Comparison of ENCODE assay signal across 21 cellular contexts in genomic region chrX:110397353-110397752, GRCh38. TPM values are rescaled to one million over a fixed set of nuclear protein-coding genes. Genes with fewer than 3 reads are reported as not detected.
DNase-seq lines count a peak whose midpoint lies in the region; ATAC-seq, FAIRE-seq and TF ChIP-seq lines count a peak whose summit lies in the region.
"Had no signal": no experiment of that assay in that cellular context is flagged by ENCODE, and none has a peak within 500 bp of the region (broad histone marks: within the 10 kb centered on the region; RNA-seq: fewer than 3 reads in every experiment).

No MANE protein-coding gene starts in this region.

- H3K36me3 ChIP-seq in PC-9 (ENCODE audit: low read depth): no peaks in the 10 kb centered on the region
- H3K36me3 ChIP-seq in endodermal cell (ENCODE audit: control insufficient read depth, insufficient read depth, low read length): no peaks in the 10 kb centered on the region
- H3K36me3 ChIP-seq: BLaER1 treated with 17β-estradiol and CSF1 and Interleukin-3, amounts not matched to agents 10 nM and 100 nM; HAP-1 had no signal

- H3K4me2 ChIP-seq in PC-9: peak overlapping the region; percentile 72
- H3K4me2 ChIP-seq: BLaER1 treated with 17β-estradiol and CSF1 and Interleukin-3, amounts not matched to agents 10 nM and 100 nM had no signal

- no peak overlapping the region for H3K9ac ChIP-seq in endodermal cell (ENCODE audit: extremely low read depth, low read length, poor library complexity, severe bottlenecking)
- H3K9ac ChIP-seq: BLaER1 treated with 17β-estradiol and CSF1 and Interleukin-3, amounts not matched to agents 10 nM and 100 nM had no signal

- no peak overlapping the region for H3K4me3 Mint-ChIP-seq in endodermal cell
- H3K4me3 Mint-ChIP-seq: CD8-positive, alpha-beta T cell had no signal

- no peaks in the 10 kb centered on the region for H3K27me3 Mint-ChIP-seq in endodermal cell (ENCODE audit: insufficient read depth)

- H3K4me3 ChIP-seq in PC-9: peak overlapping the region; percentile 11; the same call in 1 of the 2 replicates
- no peak overlapping the region for H3K4me3 ChIP-seq in endodermal cell (ENCODE audit: low read length)
- H3K4me3 ChIP-seq: BLaER1 treated with 17β-estradiol and CSF1 and Interleukin-3, amounts not matched to agents 10 nM and 100 nM; HAP-1 had no signal

- H3K36me3 Mint-ChIP-seq in endodermal cell (ENCODE audit: low read depth): no peaks in the 10 kb centered on the region
- H3K36me3 Mint-ChIP-seq: CD8-positive, alpha-beta T cell had no signal

- CTCF ChIA-PET in PC-9 (lab: Charles Lee) (no interaction called here), RWPE1 (lab: Yijun Ruan, JAX) (interaction anchor here (0.5 kb wide), 1 partner anchor 15 kb away, joined by 3 read pairs; no protein-coding TSS in a partner anchor)

- H3K79me2 ChIP-seq in PC-9 (ENCODE audit: low read depth): no peaks in the 10 kb centered on the region

- BruUV-seq in PC-9 (replicated peaks; lab: Mats Ljungman, UMichigan): no TSS peak

- ATAC-seq in activated CD4-positive, CD25-positive, alpha-beta regulatory T cell treated with anti-CD3 and anti-CD28 coated beads, Interleukin-2, amount 50 U/mL, for 24 hours: no peak
- ATAC-seq: CD8-positive, alpha-beta T cell had no signal

- POLR2A ChIA-PET in PC-9 (lab: Charles Lee; ENCODE audit: unreplicated experiment): no interaction called here
- POLR2A ChIA-PET in RWPE1 (lab: Yijun Ruan, JAX; ENCODE audit: low non-redundant PET): interaction anchor here (0.5 kb wide), 1 partner anchor 227 kb away, joined by 3 read pairs; no protein-coding TSS in a partner anchor

- no peaks in the 10 kb centered on the region for H3K9me2 ChIP-seq in PC-9 (ENCODE audit: insufficient read depth)

- no peaks in the 10 kb centered on the region for H3K9me3 Mint-ChIP-seq in endodermal cell
- H3K9me3 Mint-ChIP-seq: CD8-positive, alpha-beta T cell had no signal

- no peaks in the 10 kb centered on the region for H4K20me1 ChIP-seq in PC-9 (ENCODE audit: insufficient read depth)

- FAIRE-seq in GM19239 (lab: Jason Lieb, UNC): peak; percentile 21
- FAIRE-seq: D721Med, GM12892, GM18507 had no signal

- H2AFZ ChIP-seq in PC-9: no peak overlapping the region

- H3K27ac Mint-ChIP-seq in endodermal cell: peak overlapping the region; percentile 0
- H3K27ac Mint-ChIP-seq: CD8-positive, alpha-beta T cell had no signal

- intact Hi-C loops in PC-9 (cut with micrococcal nuclease; ENCODE audit: unreplicated experiment): loop anchor here (2.0 to 5.0 kb wide), 2 partner anchors 187 to 2000 kb away; no protein-coding TSS in a partner anchor

- peaks cover 45% of the 10 kb centered on the region for H3K4me1 Mint-ChIP-seq in endodermal cell

- no peaks in the 10 kb centered on the region for H3K27me3 ChIP-seq in PC-9 (ENCODE audit: insufficient read depth, low read depth)
- no peaks in the 10 kb centered on the region for H3K27me3 ChIP-seq in endodermal cell (ENCODE audit: control insufficient read depth, insufficient read depth, low read length, poor library complexity, severe bottlenecking)

- H3K4me1 ChIP-seq in PC-9 (replicated peaks; ENCODE audit: insufficient read depth): peaks cover 62% of the 10 kb centered on the region
- peaks cover 4% of the 10 kb centered on the region for H3K4me1 ChIP-seq in endodermal cell (ENCODE audit: control insufficient read depth, insufficient read depth, low read length)
- H3K4me1 ChIP-seq: HAP-1 had no signal

- no peak for DNase-seq in GM19239 (ENCODE audit: insufficient read length, low spot score)
- peak in 1 of 2 experiments; percentile 67 for DNase-seq in PC-9
- DNase-seq in endodermal cell: no peak
- DNase-seq in myocyte (ENCODE audit: low read depth): peak; percentile 67
- no peak for DNase-seq in RWPE1 (ENCODE audit: low spot score)
- no peak for DNase-seq in effector CD8-positive, alpha-beta T cell (lab: John Stamatoyannopoulos, UW)
- DNase-seq in NCI-H748 (lab: John Stamatoyannopoulos, UW; ENCODE audit: unreplicated experiment): no peak
- DNase-seq: CD8-positive, alpha-beta T cell; DMS79; NCI-H1105 treated with DMSO at 0.1 percent for 48 hours; NCI-H1694; NCI-H2081 treated with DMSO at 0.1 percent for 48 hours; NCI-H446 treated with DMSO at 0.1 percent for 48 hours; NCI-H774; SW 1271 had no signal

- H3F3A ChIP-seq in PC-9 (ENCODE audit: insufficient read depth, low read depth): peaks cover 61% of the 10 kb centered on the region

- peak overlapping the region; percentile 77 for H3K27ac ChIP-seq in PC-9
- no peak overlapping the region for H3K27ac ChIP-seq in endodermal cell (ENCODE audit: low read depth, low read length)
- no peak overlapping the region; the same call in 1 of the 2 replicates for H3K27ac ChIP-seq in RWPE1
- H3K27ac ChIP-seq: BLaER1 treated with 17β-estradiol and CSF1 and Interleukin-3, amounts not matched to agents 10 nM and 100 nM had no signal

- H3K9me3 ChIP-seq in PC-9 (ENCODE audit: insufficient read depth, low read depth) (no peaks in the 10 kb centered on the region), endodermal cell (ENCODE audit: control insufficient read depth, low read length) (no peaks in the 10 kb centered on the region)
- H3K9me3 ChIP-seq: BLaER1 treated with 17β-estradiol and CSF1 and Interleukin-3, amounts not matched to agents 10 nM and 100 nM; HAP-1 had no signal

- TF ChIP-seq CTCF in PC-9 (conservative IDR thresholded peaks at IDR 0.05) (no peak), endodermal cell (conservative IDR thresholded peaks at IDR 0.05) (no peak), RWPE1 (conservative IDR thresholded peaks at IDR 0.05; ENCODE audit: low read depth) (no peak)

RNA-seq across cellular contexts. Expression of gene RTL9, which starts 38.7 kb away (rescaled TPM):
- 0.79 TPM in 1 of 2 replicates, not detected in the other for total RNA-seq in PC-9 (2021)
- under 1 TPM; 0.29 TPM for total RNA-seq in endodermal cell
- 0.68 TPM for polyA plus RNA-seq in endodermal cell (2013, experiment 1 of 2)
- polyA plus RNA-seq in endodermal cell (2013, experiment 2 of 2): 0.41 TPM
- total RNA-seq in myocyte: 0.52 and 1.2 TPM in 2 replicates
- 0.32 TPM for polyA plus RNA-seq in myocyte (2012)
- total RNA-seq: CD8-positive, alpha-beta T cell had no signal
